8 cellular contexts compared by ENCODE assay signal in the genomic region with DNA sequence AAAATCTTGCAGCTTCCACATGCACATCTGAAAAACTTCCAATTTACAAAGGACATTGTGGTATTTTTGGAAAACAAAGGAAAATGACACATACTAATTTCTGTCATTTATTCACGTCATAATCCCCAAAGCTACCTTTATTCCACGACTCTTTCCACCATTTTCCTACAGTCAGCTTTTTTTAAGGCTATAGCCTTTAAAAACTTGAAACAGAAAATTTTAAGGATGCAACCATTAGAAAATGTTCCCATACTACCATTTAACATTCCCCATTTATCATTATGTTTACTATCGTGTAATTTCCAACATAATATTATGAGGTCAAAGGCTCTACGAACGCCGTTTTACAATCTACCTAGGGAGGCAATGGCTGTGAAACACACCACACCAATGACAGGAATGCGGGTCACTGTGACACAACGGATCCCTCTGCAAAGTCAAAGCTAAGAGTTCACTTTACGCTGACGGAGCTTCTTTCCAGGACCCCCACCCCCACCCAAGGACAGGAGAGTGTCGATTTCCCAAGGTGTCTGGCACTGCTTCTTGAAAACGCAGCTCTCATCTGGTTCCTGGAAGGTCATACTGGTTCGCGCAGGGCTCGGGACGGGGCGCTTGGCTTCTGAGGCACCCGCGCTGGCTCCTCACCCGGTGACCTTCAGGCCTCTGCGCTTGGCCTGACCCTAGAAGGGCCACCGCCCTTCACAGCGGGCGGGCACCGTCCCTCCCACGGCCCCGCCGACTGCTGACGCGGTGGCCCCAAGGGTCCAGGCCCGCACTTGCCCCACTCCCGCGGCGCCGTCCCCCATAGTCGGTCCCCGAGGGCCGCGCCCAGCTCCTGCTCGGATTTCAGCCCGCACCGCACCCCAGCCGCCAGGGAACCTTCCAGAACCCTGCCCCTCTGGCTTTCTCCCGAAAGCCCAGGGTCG. TPM values are rescaled to one million over a fixed set of nuclear protein-coding genes. Genes with fewer than 3 reads are reported as not detected.
DNase-seq lines count a peak whose midpoint lies in the region; TF ChIP-seq lines count a peak whose summit lies in the region.

No MANE protein-coding gene starts in this region.

- H3K4me1 ChIP-seq in HAP-1 (peaks cover 14% of the 10 kb centered on the region), stomach (peaks cover 0 to 11% (median 3%) of the 10 kb centered on the region in 4 donors)

- H3K4me3 ChIP-seq in GM12875 (ENCODE audit: low read depth, low read length) (peak overlapping the region; percentile 89), HAP-1 (peak overlapping the region; percentile 46), stomach (peak overlapping the region; percentile 51 to 85 (median 65))

- peak overlapping the region; percentile 95 for H3K27ac ChIP-seq in layer of hippocampus (ENCODE audit: low read depth, low read length)
- H3K27ac ChIP-seq in stomach: peak overlapping the region; percentile 84 to 98 (median 92)

- TF ChIP-seq EP300 in stomach (IDR thresholded peaks at IDR 0.05): no peak

- TF ChIP-seq CTCF in GM12875 (IDR thresholded peaks at IDR 0.05; ENCODE audit: borderline replicate concordance, insufficient read depth, low read depth, low read length): no peak
- TF ChIP-seq CTCF in stomach (IDR thresholded peaks at IDR 0.05): no peak

- DNase-seq in HAP-1 (ENCODE audit: low spot score in 2 of 2) (no peak), NCI-H2227 treated with DMSO at 0.1 percent for 48 hours (lab: John Stamatoyannopoulos, UW) (peak; percentile 11), cerebellar cortex (ENCODE audit: low spot score) (peak; percentile 21), stomach (no peak), putamen (ENCODE audit: low spot score) (no peak)
- no peak for DNase-seq in activated CD4-positive, alpha-beta T cell treated with anti-CD3 and anti-CD28 coated beads for 48 hours

- TF ChIP-seq POLR2A in stomach (IDR thresholded peaks at IDR 0.05): no peak

- WGBS in stomach, 5 donors: 15 to 52% (median 18%) methylated on average over 16 to 45 of the region's 45 CpGs

- H3K27me3 ChIP-seq in HAP-1 (ENCODE audit: low read depth) (no peaks in the 10 kb centered on the region), layer of hippocampus (ENCODE audit: control insufficient read depth, insufficient read depth, low read length) (no peaks in the 10 kb centered on the region), stomach (no peaks in the 10 kb centered on the region)

- H3K36me3 ChIP-seq in HAP-1 (replicated peaks): no peaks in the 10 kb centered on the region
- H3K36me3 ChIP-seq in stomach: no peaks in the 10 kb centered on the region

- no peaks in the 10 kb centered on the region for H3K9me3 ChIP-seq in HAP-1
- no peaks in the 10 kb centered on the region for H3K9me3 ChIP-seq in stomach

- intact Hi-C loops in stomach (cut with DNase I; ENCODE audit: low total_unique reads): no loop called here

- in situ Hi-C loops in HAP-1 (cut with MboI; ENCODE audit: low sequenced_read_pairs): no loop called here

RNA-seq across cellular contexts. Expression of a gene that starts 50.6 kb away (rescaled TPM):
- 10 to 100 TPM in 4 of 5 donors, not detected in 1; 14.0 to 59.8 (median 24.3) TPM for total RNA-seq in stomach
- polyA plus RNA-seq in stomach: 10 to 100 TPM; 19.9 to 60.2 (median 33.0) TPM

Comparison
In these comparisons a context has a peak if more than half of its experiments do, and no peak if none do; other contexts are left out.
1. DNase-seq: peak in NCI-H2227 treated with DMSO at 0.1 percent for 48 hours (single experiment) and cerebellar cortex (single experiment); none in HAP-1 (0 of 2), stomach (single experiment), putamen (single experiment) and activated CD4-positive, alpha-beta T cell treated with anti-CD3 and anti-CD28 coated beads for 48 hours (single experiment).
2. Peak in every context shown above with its lines, with median percentiles within 50 percentile points of each other: H3K4me3 ChIP-seq.